16 cellular contexts compared by ENCODE assay signal in the genomic region with DNA sequence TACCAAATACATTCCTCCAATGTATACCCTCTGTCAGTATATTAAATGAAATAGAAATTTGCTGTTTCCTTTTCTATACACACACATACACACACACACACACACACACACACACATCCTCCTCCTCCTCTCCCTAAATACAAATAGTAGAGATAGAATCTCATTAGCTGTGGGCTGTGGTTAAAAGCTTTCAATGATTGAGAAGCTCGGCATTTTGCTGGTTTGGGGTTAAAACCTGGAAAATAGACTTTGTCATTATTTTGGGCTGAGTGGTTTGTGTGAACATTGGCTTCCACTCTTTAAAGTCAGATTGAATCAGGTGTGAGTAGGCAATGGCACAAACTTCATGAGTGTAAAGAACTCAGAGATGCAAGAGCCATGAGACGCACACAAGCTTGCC.
DNase-seq lines count a peak whose midpoint lies in the region; ATAC-seq and TF ChIP-seq lines count a peak whose summit lies in the region.
"Had no signal": no experiment of that assay in that cellular context is flagged by ENCODE, and none has a peak within 500 bp of the region (broad histone marks: within the 10 kb centered on the region; RNA-seq: fewer than 3 reads in every experiment).

No MANE protein-coding gene starts in this region.

- H3K27ac ChIP-seq in mammary epithelial cell (ENCODE audit: insufficient read depth, low read depth, low read length) (no peak overlapping the region), breast epithelium (no peak overlapping the region)
- H3K27ac ChIP-seq: 22Rv1, A549, BLaER1, GM23248, HL-60 had no signal

- DNase-seq in mammary epithelial cell = peak; percentile 6
- DNase-seq in breast epithelium (ENCODE audit: low spot score in 2 of 2) = no peak
- DNase-seq in M059J (ENCODE audit: low read depth) = peak; percentile 39
- peak; percentile 2 for DNase-seq in astrocyte of the hippocampus (ENCODE audit: low read depth, low spot score)
- DNase-seq in anterior cingulate cortex (lab: John Stamatoyannopoulos, UW) = no peak
- no peak for DNase-seq in NCI-H2029 (lab: John Stamatoyannopoulos, UW)
- DNase-seq: CD4-positive, alpha-beta memory T cell; DMS79 treated with DMSO at 0.1 percent for 48 hours; GDM1; GM23248 had no signal

- ATAC-seq in HG02981 (IDR thresholded peaks at IDR 0.05; ENCODE audit: unreplicated experiment) = no peak
- ATAC-seq: A549 had no signal

- intact Hi-C loops in mammary epithelial cell (cut with micrococcal nuclease) (no loop called here), breast epithelium (cut with DNase I; ENCODE audit: low total_unique reads) (no loop called here)

- no peaks in the 10 kb centered on the region for H4K20me1 ChIP-seq in mammary epithelial cell (ENCODE audit: insufficient read depth, low read length)
- H4K20me1 ChIP-seq: BLaER1 had no signal

- H3K4me2 ChIP-seq in mammary epithelial cell (ENCODE audit: insufficient read depth, low read depth, low read length) = no peak overlapping the region
- H3K4me2 ChIP-seq: A549, BLaER1 had no signal

- H3K9ac ChIP-seq in mammary epithelial cell (ENCODE audit: insufficient read depth, low read length) = no peak overlapping the region
- H3K9ac ChIP-seq: BLaER1, GM23248 had no signal

- no peaks in the 10 kb centered on the region for H3K79me2 ChIP-seq in mammary epithelial cell (ENCODE audit: insufficient read depth, low read length)

- dilution Hi-C loops in mammary epithelial cell (cut with HindIII; ENCODE audit: low sequenced_read_pairs) = no loop called here

- no peaks in the 10 kb centered on the region for H3K36me3 ChIP-seq in mammary epithelial cell (ENCODE audit: insufficient read depth, low read length)
- no peaks in the 10 kb centered on the region for H3K36me3 ChIP-seq in breast epithelium
- H3K36me3 ChIP-seq: BLaER1, HAP-1 had no signal

- no TSS peak for BruUV-seq in mammary epithelial cell (replicated peaks; lab: Mats Ljungman, UMichigan)

- WGBS in mammary epithelial cell (ENCODE audit: low coverage, missing lambda C conversion rate) = 49% methylated on average over 2 of the region's 2 CpGs

- no peak for TF ChIP-seq POLR2A in breast epithelium (IDR thresholded peaks at IDR 0.05)

- H3K4me3 ChIP-seq in mammary epithelial cell (replicated peaks in 1 of 3; ENCODE audit: insufficient read depth in 1 of 3, low read depth in 2 of 3, low read length in 3 of 3) = no peak overlapping the region
- no peak overlapping the region for H3K4me3 ChIP-seq in breast epithelium
- H3K4me3 ChIP-seq: A549, BLaER1, GM23248, HAP-1 had no signal

- H3K27me3 ChIP-seq in mammary epithelial cell (ENCODE audit: insufficient read depth, low read length) = no peaks in the 10 kb centered on the region
- H3K27me3 ChIP-seq in breast epithelium = no peaks in the 10 kb centered on the region
- H3K27me3 ChIP-seq: BLaER1 had no signal

- H3K9me3 ChIP-seq in mammary epithelial cell (replicated peaks; ENCODE audit: insufficient read depth, low read length) (no peaks in the 10 kb centered on the region), breast epithelium (no peaks in the 10 kb centered on the region)
- H3K9me3 ChIP-seq: A549, BLaER1, HAP-1 had no signal

- in situ Hi-C loops in mammary epithelial cell (cut with MboI; ENCODE audit: low sequenced_read_pairs in 2 of 2) = no loop called here

- CTCF ChIA-PET in mammary epithelial cell (lab: Charles Lee; ENCODE audit: low non-redundant PET) = no interaction called here

- H3K4me1 ChIP-seq in mammary epithelial cell (ENCODE audit: insufficient read depth, low read length) = no peaks in the 10 kb centered on the region
- no peaks in the 10 kb centered on the region for H3K4me1 ChIP-seq in breast epithelium
- H3K4me1 ChIP-seq: A549, BLaER1, HAP-1 had no signal

- H2AFZ ChIP-seq in mammary epithelial cell (ENCODE audit: low read depth, low read length) = no peak overlapping the region
- H2AFZ ChIP-seq: GM23248 had no signal

- TF ChIP-seq CTCF in mammary epithelial cell (conservative IDR thresholded peaks at IDR 0.05 in 1 of 2, IDR thresholded peaks at IDR 0.05 in 1 of 2; ENCODE audit: extremely low read depth in 1 of 2, insufficient read depth in 1 of 2, low read depth in 1 of 2, low read length in 2 of 2) (no peak), breast epithelium (IDR thresholded peaks at IDR 0.05) (no peak)

Comparison
In these comparisons a context has a peak if more than half of its experiments do, and no peak if none do; other contexts are left out.
1. DNase-seq: peak in mammary epithelial cell (single experiment), M059J (single experiment) and astrocyte of the hippocampus (single experiment); none in breast epithelium (0 of 2), anterior cingulate cortex (0 of 58) and NCI-H2029 (single experiment).